In genomic region chr12:67457799-67458680, GRCh38 we compare ENCODE assay signal across 9 cellular contexts.
DNase-seq lines count a peak whose midpoint lies in the region; ATAC-seq, FAIRE-seq and TF ChIP-seq lines count a peak whose summit lies in the region.
"Had no signal": no experiment of that assay in that cellular context is flagged by ENCODE, and none has a peak within 500 bp of the region (broad histone marks: within the 10 kb centered on the region; RNA-seq: fewer than 3 reads in every experiment).

No MANE protein-coding gene starts in this region.

- H3K79me2 ChIP-seq in OCI-LY7 (ENCODE audit: insufficient read depth, low read depth, low read length) (no peaks in the 10 kb centered on the region), smooth muscle cell (ENCODE audit: low read depth) (no peaks in the 10 kb centered on the region)

- POLR2A ChIA-PET in OCI-LY7 (lab: Charles Lee) = no interaction called here

- H3K27me3 ChIP-seq in gastroesophageal sphincter (no peaks in the 10 kb centered on the region), smooth muscle cell (ENCODE audit: low read depth) (no peaks in the 10 kb centered on the region)

- peaks cover 3% of the 10 kb centered on the region for H3F3A ChIP-seq in smooth muscle cell (ENCODE audit: low read depth)

- H3K9ac ChIP-seq in smooth muscle cell (ENCODE audit: low read depth) = no peak overlapping the region

- no peak for DNase-seq in GM19239 (ENCODE audit: insufficient read length, low spot score)
- DNase-seq in OCI-LY7 (ENCODE audit: low spot score) = no peak
- DNase-seq in smooth muscle cell (lab: John Stamatoyannopoulos, UW; ENCODE audit: unreplicated experiment) = no peak
- no peak for DNase-seq in NCI-H128 (lab: John Stamatoyannopoulos, UW; ENCODE audit: unreplicated experiment)
- DNase-seq in central memory CD4-positive, alpha-beta T cell = no peak
- DNase-seq in occipital lobe (lab: John Stamatoyannopoulos, UW) = no peak

- peak; percentile 53 for FAIRE-seq in GM19239 (lab: Jason Lieb, UNC)
- FAIRE-seq: colon had no signal

- BruUV-seq in OCI-LY7 (replicated peaks; lab: Mats Ljungman, UMichigan) = no TSS peak

- no peak overlapping the region for H3K4me2 ChIP-seq in OCI-LY7 (ENCODE audit: low read length)
- H3K4me2 ChIP-seq in smooth muscle cell = peak overlapping the region; percentile 9

- H3K9me2 ChIP-seq in OCI-LY7 (ENCODE audit: insufficient read depth, low read length) = no peaks in the 10 kb centered on the region

- no peak overlapping the region for H3K4me3 ChIP-seq in OCI-LY7 (ENCODE audit: low read depth, low read length, poor library complexity, severe bottlenecking)
- H3K4me3 ChIP-seq in gastroesophageal sphincter = no peak overlapping the region
- no peak overlapping the region for H3K4me3 ChIP-seq in smooth muscle cell

- H3K36me3 ChIP-seq in OCI-LY7 (ENCODE audit: insufficient read depth, low read length) (no peaks in the 10 kb centered on the region), gastroesophageal sphincter (no peaks in the 10 kb centered on the region), smooth muscle cell (ENCODE audit: low read depth) (no peaks in the 10 kb centered on the region)

- no peak for TF ChIP-seq POLR2A in gastroesophageal sphincter (IDR thresholded peaks at IDR 0.05)

- intact Hi-C loops in OCI-LY7 (cut with micrococcal nuclease; ENCODE audit: unreplicated experiment) = no loop called here

- H3K9me3 ChIP-seq in OCI-LY7 (ENCODE audit: low read length) (peaks cover under 1% of the 10 kb centered on the region; the same call in 1 of the 2 replicates), gastroesophageal sphincter (no peaks in the 10 kb centered on the region), smooth muscle cell (replicated peaks; ENCODE audit: low read depth) (no peaks in the 10 kb centered on the region)

- WGBS in gastroesophageal sphincter (ENCODE audit: low coverage in 1 of 2), 2 donors = 70 to 80% methylated on average over 5 to 6 of the region's 10 CpGs
- WGBS in smooth muscle cell (ENCODE audit: low lambda C conversion rate) = 70% methylated on average over 10 of the region's 10 CpGs

- peak; percentile 68 for ATAC-seq in gastroesophageal sphincter
- ATAC-seq in GM19324 (IDR thresholded peaks at IDR 0.05; ENCODE audit: low FRiP score, unreplicated experiment) = no peak

- H2AFZ ChIP-seq in OCI-LY7 (ENCODE audit: low read length) (no peak overlapping the region), smooth muscle cell (ENCODE audit: low read depth) (peak overlapping the region; percentile 12)

- no peaks in the 10 kb centered on the region for H4K20me1 ChIP-seq in OCI-LY7 (ENCODE audit: insufficient read depth, low read length)
- no peaks in the 10 kb centered on the region for H4K20me1 ChIP-seq in smooth muscle cell (ENCODE audit: low read depth)

- TF ChIP-seq EP300 in gastroesophageal sphincter (IDR thresholded peaks at IDR 0.05) = no peak

- TF ChIP-seq CTCF in OCI-LY7 (conservative IDR thresholded peaks at IDR 0.05; ENCODE audit: low read length) (peak; percentile 50), gastroesophageal sphincter (IDR thresholded peaks at IDR 0.05) (peak in 3 of 4 experiments; percentile 32 to 48 (median 45)), smooth muscle cell (IDR thresholded peaks at IDR 0.05; ENCODE audit: borderline replicate concordance, insufficient read depth, poor library complexity, severe bottlenecking) (peak; percentile 19)

- CTCF ChIA-PET in OCI-LY7 (lab: Charles Lee; ENCODE audit: unreplicated experiment) = no interaction called here

- no peaks in the 10 kb centered on the region for H3K4me1 ChIP-seq in OCI-LY7 (ENCODE audit: insufficient read depth, low read length, poor library complexity, severe bottlenecking)
- H3K4me1 ChIP-seq in gastroesophageal sphincter = peaks cover 11 to 31% (median 18%) of the 10 kb centered on the region in 3 donors
- peaks cover 21% of the 10 kb centered on the region for H3K4me1 ChIP-seq in smooth muscle cell (ENCODE audit: low read depth)

- H3K27ac ChIP-seq in OCI-LY7 (ENCODE audit: low read depth, low read length, poor library complexity, severe bottlenecking) = no peak overlapping the region
- H3K27ac ChIP-seq in gastroesophageal sphincter = peak overlapping the region in 3 of 4 donors; percentile 45 to 52 (median 47)
- H3K27ac ChIP-seq in smooth muscle cell (ENCODE audit: low read depth) = peak overlapping the region; percentile 47
